Comparison of ENCODE assay signal across 19 cellular contexts in genomic region chr15:44500555-44500954, GRCh38. TPM values are rescaled to one million over a fixed set of nuclear protein-coding genes. Genes with fewer than 3 reads are reported as not detected.
DNase-seq lines count a peak whose midpoint lies in the region; ATAC-seq and TF ChIP-seq lines count a peak whose summit lies in the region.
"Had no signal": no experiment of that assay in that cellular context is flagged by ENCODE, and none has a peak within 500 bp of the region (broad histone marks: within the 10 kb centered on the region; RNA-seq: fewer than 3 reads in every experiment).

No MANE protein-coding gene starts in this region.

- intact Hi-C loops in MCF 10A (cut with micrococcal nuclease) (loop anchor here (5.0 kb wide), 2 partner anchors 213 to 598 kb away; partner anchors contain the start of gene GOLM2), mammary epithelial cell (cut with micrococcal nuclease) (loop anchor here (5.0 to 10.0 kb wide), 3 partner anchors 283 to 596 kb away; no protein-coding TSS in a partner anchor), OCI-LY7 (cut with micrococcal nuclease; ENCODE audit: unreplicated experiment) (no loop called here), right cardiac atrium (cut with DNase I) (no loop called here)

- H2BK12ac ChIP-seq in neuronal stem cell (ENCODE audit: low read length) = no peak overlapping the region

- H2BK5ac ChIP-seq in neuronal stem cell (ENCODE audit: low read length) = no peak overlapping the region

- dilution Hi-C loops in mammary epithelial cell (cut with HindIII; ENCODE audit: low sequenced_read_pairs) = loop anchor here (25.0 kb wide), 1 partner anchor 588 kb away; no protein-coding TSS in a partner anchor

- POLR2A ChIA-PET in MCF 10A (lab: Yijun Ruan, JAX) = interaction anchor here (0.9 to 1.8 kb wide), 4 partner anchors 10 to 212 kb away, joined by 6 to 25 read pairs (median 12); partner anchors contain the start of genes CTDSPL2 and GOLM2
- POLR2A ChIA-PET in OCI-LY7 (lab: Charles Lee) = interaction anchor here (0.8 to 1.1 kb wide), 2 partner anchors 16 to 72 kb away, joined by 3 read pairs; no protein-coding TSS in a partner anchor

- H3K27ac Mint-ChIP-seq in MCF 10A (ENCODE audit: low read depth, unreplicated experiment) (peak overlapping the region; percentile 19), endodermal cell (peak overlapping the region; percentile 65)
- H3K27ac Mint-ChIP-seq: T-helper 1 cell treated with Interleukin-12 subunit alpha and Interleukin-12 subunit beta and Interleukin-4 antibody, amounts not matched to agents 30 μg/mL and 1 μg/mL, for 36 hours had no signal

- H3K9me2 ChIP-seq in OCI-LY7 (ENCODE audit: insufficient read depth, low read length) (no peaks in the 10 kb centered on the region), hepatocyte (replicated peaks; ENCODE audit: insufficient read depth) (no peaks in the 10 kb centered on the region)

- no peak overlapping the region for H4K91ac ChIP-seq in neuronal stem cell (ENCODE audit: low read depth, low read length, poor library complexity)

- no peak overlapping the region for H3K23ac ChIP-seq in neuronal stem cell (ENCODE audit: low read depth, low read length, poor library complexity)

- WGBS in mammary epithelial cell (ENCODE audit: low coverage, missing lambda C conversion rate) = 79% methylated on average over 3 of the region's 3 CpGs
- 90 to 100% methylated on average over 2 to 3 of the region's 3 CpGs for WGBS in endodermal cell (ENCODE audit: insufficient coverage in 1 of 2, insufficient read length in 1 of 2), 2 experiments
- WGBS in neuronal stem cell (ENCODE audit: extremely low coverage in 2 of 2, insufficient read length in 2 of 2, insufficient replicate concordance in 1 of 2), 2 donors = 100% methylated on average over 1 of the region's 3 CpGs; no CpG with 5 or more reads in 1 of the 2 donors
- WGBS in right cardiac atrium = 81% methylated on average over 3 of the region's 3 CpGs
- WGBS in hepatocyte (ENCODE audit: low lambda C conversion rate, missing lambda C conversion rate) = 90% methylated on average over 3 of the region's 3 CpGs

- H3K27ac ChIP-seq in mammary epithelial cell (ENCODE audit: insufficient read depth, low read depth, low read length) = no peak overlapping the region
- H3K27ac ChIP-seq in OCI-LY7 (ENCODE audit: low read depth, low read length, poor library complexity, severe bottlenecking) = no peak overlapping the region
- no peak overlapping the region for H3K27ac ChIP-seq in endodermal cell (ENCODE audit: low read depth, low read length)
- H3K27ac ChIP-seq in neuronal stem cell (replicated peaks; ENCODE audit: low read length) = no peak overlapping the region
- no peak overlapping the region for H3K27ac ChIP-seq in right cardiac atrium (ENCODE audit: low read length)
- H3K27ac ChIP-seq in hepatocyte = no peak overlapping the region
- H3K27ac ChIP-seq: sigmoid colon, uterus had no signal

- peaks cover 2% of the 10 kb centered on the region for H3K79me1 ChIP-seq in neuronal stem cell (ENCODE audit: low read depth, low read length)

- H3K36me3 ChIP-seq in mammary epithelial cell (ENCODE audit: insufficient read depth, low read length) (peaks cover 9% of the 10 kb centered on the region), OCI-LY7 (ENCODE audit: insufficient read depth, low read length) (peaks cover 89% of the 10 kb centered on the region), endodermal cell (ENCODE audit: control insufficient read depth, insufficient read depth, low read length) (peaks cover 64% of the 10 kb centered on the region), neuronal stem cell (replicated peaks in 1 of 2; ENCODE audit: control insufficient read depth in 2 of 2, insufficient read depth in 2 of 2, low read length in 2 of 2) (peaks cover 20 to 98% of the 10 kb centered on the region in 2 donors), hepatocyte (replicated peaks; ENCODE audit: insufficient read depth, low read depth) (no peaks in the 10 kb centered on the region)
- H3K36me3 ChIP-seq: uterus had no signal

- H3K4me2 ChIP-seq in mammary epithelial cell (ENCODE audit: insufficient read depth, low read depth, low read length) (no peak overlapping the region), OCI-LY7 (ENCODE audit: low read length) (no peak overlapping the region), neuronal stem cell (ENCODE audit: insufficient read depth, low read length, poor library complexity, severe bottlenecking) (no peak overlapping the region), hepatocyte (no peak overlapping the region)

- H3K79me2 ChIP-seq in mammary epithelial cell (ENCODE audit: insufficient read depth, low read length) = peaks cover 2% of the 10 kb centered on the region
- peaks cover 15% of the 10 kb centered on the region; the same call in 1 of the 2 replicates for H3K79me2 ChIP-seq in OCI-LY7 (ENCODE audit: insufficient read depth, low read depth, low read length)
- H3K79me2 ChIP-seq in hepatocyte = no peaks in the 10 kb centered on the region

- H3K18ac ChIP-seq in neuronal stem cell (ENCODE audit: low read length) = no peak overlapping the region

- no peak overlapping the region for H2AK5ac ChIP-seq in neuronal stem cell (ENCODE audit: low read depth, low read length)

- H3K36me3 Mint-ChIP-seq in MCF 10A (ENCODE audit: insufficient read depth, unreplicated experiment) (peaks cover 62% of the 10 kb centered on the region), endodermal cell (ENCODE audit: low read depth) (peaks cover 50% of the 10 kb centered on the region)

- in situ Hi-C loops in mammary epithelial cell (cut with MboI; ENCODE audit: low sequenced_read_pairs in 2 of 2) = loop anchor here in 1 of 2 donors (25.0 kb wide), 1 partner anchor 613 kb away; no protein-coding TSS in a partner anchor

- no peak overlapping the region for H2BK120ac ChIP-seq in neuronal stem cell (ENCODE audit: low read depth, low read length)

- H3K27me3 Mint-ChIP-seq in MCF 10A (ENCODE audit: insufficient read depth, unreplicated experiment) (no peaks in the 10 kb centered on the region), endodermal cell (ENCODE audit: insufficient read depth) (no peaks in the 10 kb centered on the region)

- TF ChIP-seq CTCF in MCF 10A (IDR thresholded peaks at IDR 0.05; ENCODE audit: unreplicated experiment) (no peak), mammary epithelial cell (conservative IDR thresholded peaks at IDR 0.05 in 1 of 2, IDR thresholded peaks at IDR 0.05 in 1 of 2; ENCODE audit: extremely low read depth in 1 of 2, insufficient read depth in 1 of 2, low read depth in 1 of 2, low read length in 2 of 2) (no peak), OCI-LY7 (conservative IDR thresholded peaks at IDR 0.05; ENCODE audit: low read length) (no peak), endodermal cell (conservative IDR thresholded peaks at IDR 0.05) (no peak), hepatocyte (IDR thresholded peaks at IDR 0.05; ENCODE audit: poor library complexity) (no peak)

- CTCF ChIA-PET in MCF 10A (lab: Yijun Ruan, JAX) = interaction anchor here (0.6 to 1.8 kb wide), 11 partner anchors 9 to 596 kb away, joined by 3 to 11 read pairs (median 4); no protein-coding TSS in a partner anchor
- CTCF ChIA-PET in mammary epithelial cell (lab: Charles Lee; ENCODE audit: low non-redundant PET) = no interaction called here
- CTCF ChIA-PET in OCI-LY7 (lab: Charles Lee; ENCODE audit: unreplicated experiment) = no interaction called here

- H3K4me1 Mint-ChIP-seq in MCF 10A (ENCODE audit: insufficient read depth, unreplicated experiment) (no peaks in the 10 kb centered on the region), endodermal cell (no peaks in the 10 kb centered on the region)

- H3K4me3 Mint-ChIP-seq in MCF 10A (ENCODE audit: unreplicated experiment) = no peak overlapping the region
- H3K4me3 Mint-ChIP-seq in endodermal cell = no peak overlapping the region
- H3K4me3 Mint-ChIP-seq: T-helper 1 cell treated with Interleukin-12 subunit alpha and Interleukin-12 subunit beta and Interleukin-4 antibody, amounts not matched to agents 30 μg/mL and 1 μg/mL, for 36 hours had no signal

- H2AFZ ChIP-seq in mammary epithelial cell (ENCODE audit: low read depth, low read length) = no peak overlapping the region
- H2AFZ ChIP-seq in OCI-LY7 (ENCODE audit: low read length) = no peak overlapping the region
- no peak overlapping the region for H2AFZ ChIP-seq in neuronal stem cell (ENCODE audit: low read length)
- H2AFZ ChIP-seq in hepatocyte = no peak overlapping the region

- H4K20me1 ChIP-seq in mammary epithelial cell (ENCODE audit: insufficient read depth, low read length) (no peaks in the 10 kb centered on the region), OCI-LY7 (ENCODE audit: insufficient read depth, low read length) (peaks cover 5% of the 10 kb centered on the region; the same call in 1 of the 2 replicates), hepatocyte (ENCODE audit: insufficient read depth, poor library complexity, severe bottlenecking) (no peaks in the 10 kb centered on the region)

- no peaks in the 10 kb centered on the region for H3K9me3 Mint-ChIP-seq in MCF 10A (ENCODE audit: unreplicated experiment)
- no peaks in the 10 kb centered on the region for H3K9me3 Mint-ChIP-seq in endodermal cell
- H3K9me3 Mint-ChIP-seq: T-helper 1 cell treated with Interleukin-12 subunit alpha and Interleukin-12 subunit beta and Interleukin-4 antibody, amounts not matched to agents 30 μg/mL and 1 μg/mL, for 36 hours had no signal

- no peak for DNase-seq in MCF 10A (ENCODE audit: unreplicated experiment)
- DNase-seq in mammary epithelial cell = no peak
- no peak for DNase-seq in OCI-LY7 (ENCODE audit: low spot score)
- DNase-seq in endodermal cell = no peak
- no peak for DNase-seq in NCI-H1092 (lab: John Stamatoyannopoulos, UW)
- no peak for DNase-seq in neuronal stem cell (ENCODE audit: low spot score)
- no peak for DNase-seq in right cardiac atrium
- DNase-seq in hepatocyte (ENCODE audit: low spot score) = no peak
- DNase-seq: Caco-2, caudate nucleus, left colon, mucosa of descending colon, NCI-H1105 treated with DMSO at 0.1 percent for 48 hours, NCI-H69, Right ventricle myocardium superior, sigmoid colon, uterus had no signal

- H4K8ac ChIP-seq in neuronal stem cell (ENCODE audit: low read depth, low read length) = no peak overlapping the region

- H2BK15ac ChIP-seq in neuronal stem cell (ENCODE audit: low read length) = no peak overlapping the region

- H3K14ac ChIP-seq in neuronal stem cell (ENCODE audit: low read length) = no peak overlapping the region

- H3K9me3 ChIP-seq in mammary epithelial cell (replicated peaks; ENCODE audit: insufficient read depth, low read length) (no peaks in the 10 kb centered on the region), OCI-LY7 (ENCODE audit: low read length) (no peaks in the 10 kb centered on the region), endodermal cell (ENCODE audit: control insufficient read depth, low read length) (no peaks in the 10 kb centered on the region), neuronal stem cell (replicated peaks in 1 of 2; ENCODE audit: control insufficient read depth in 2 of 2, insufficient read depth in 1 of 2, low read depth in 1 of 2, low read length in 2 of 2) (no peaks in the 10 kb centered on the region), right cardiac atrium (ENCODE audit: control insufficient read depth, low read length) (no peaks in the 10 kb centered on the region), hepatocyte (ENCODE audit: low read depth) (no peaks in the 10 kb centered on the region)
- H3K9me3 ChIP-seq: Caco-2, mucosa of descending colon, sigmoid colon, uterus had no signal

- no peak for ATAC-seq in right cardiac atrium
- ATAC-seq: esophagus mucosa, left colon, mucosa of descending colon had no signal

- no peaks in the 10 kb centered on the region for H3K4me1 ChIP-seq in mammary epithelial cell (ENCODE audit: insufficient read depth, low read length)
- no peaks in the 10 kb centered on the region for H3K4me1 ChIP-seq in OCI-LY7 (ENCODE audit: insufficient read depth, low read length, poor library complexity, severe bottlenecking)
- H3K4me1 ChIP-seq in endodermal cell (ENCODE audit: control insufficient read depth, insufficient read depth, low read length) = no peaks in the 10 kb centered on the region
- H3K4me1 ChIP-seq in neuronal stem cell (ENCODE audit: control insufficient read depth in 2 of 2, insufficient read depth in 1 of 2, low read depth in 1 of 2, low read length in 2 of 2) = no peaks in the 10 kb centered on the region
- peaks cover 1% of the 10 kb centered on the region for H3K4me1 ChIP-seq in right cardiac atrium (ENCODE audit: control insufficient read depth, insufficient read depth, low read length)
- no peaks in the 10 kb centered on the region for H3K4me1 ChIP-seq in hepatocyte (ENCODE audit: insufficient read depth)
- H3K4me1 ChIP-seq: Caco-2, sigmoid colon, uterus had no signal

- H3K4me3 ChIP-seq in mammary epithelial cell (replicated peaks in 1 of 3; ENCODE audit: insufficient read depth in 1 of 3, low read depth in 2 of 3, low read length in 3 of 3) (no peak overlapping the region), OCI-LY7 (ENCODE audit: low read depth, low read length, poor library complexity, severe bottlenecking) (no peak overlapping the region), endodermal cell (ENCODE audit: low read length) (no peak overlapping the region), neuronal stem cell (ENCODE audit: low read length in 2 of 2) (no peak overlapping the region), right cardiac atrium (ENCODE audit: low read length) (no peak overlapping the region), hepatocyte (no peak overlapping the region)
- H3K4me3 ChIP-seq: mucosa of descending colon, sigmoid colon, uterus had no signal

- BruUV-seq in MCF 10A (replicated peaks; lab: Mats Ljungman, UMichigan) (no TSS peak), mammary epithelial cell (replicated peaks; lab: Mats Ljungman, UMichigan) (no TSS peak), OCI-LY7 (replicated peaks; lab: Mats Ljungman, UMichigan) (TSS peak; percentile 5)

- no peak overlapping the region for H3K4ac ChIP-seq in neuronal stem cell (ENCODE audit: low read length)

- no peaks in the 10 kb centered on the region for H3K27me3 ChIP-seq in mammary epithelial cell (ENCODE audit: insufficient read depth, low read length)
- no peaks in the 10 kb centered on the region for H3K27me3 ChIP-seq in endodermal cell (ENCODE audit: control insufficient read depth, insufficient read depth, low read length, poor library complexity, severe bottlenecking)
- H3K27me3 ChIP-seq in neuronal stem cell (ENCODE audit: control insufficient read depth in 3 of 3, insufficient read depth in 3 of 3, low read depth in 1 of 3, low read length in 3 of 3) = no peaks in the 10 kb centered on the region
- H3K27me3 ChIP-seq in right cardiac atrium (ENCODE audit: control insufficient read depth, insufficient read depth) = no peaks in the 10 kb centered on the region
- no peaks in the 10 kb centered on the region for H3K27me3 ChIP-seq in hepatocyte
- H3K27me3 ChIP-seq: sigmoid colon, uterus had no signal

- H3K9ac ChIP-seq in mammary epithelial cell (ENCODE audit: insufficient read depth, low read length) (no peak overlapping the region), endodermal cell (ENCODE audit: extremely low read depth, low read length, poor library complexity, severe bottlenecking) (no peak overlapping the region), neuronal stem cell (ENCODE audit: low read depth, low read length, poor library complexity) (no peak overlapping the region)

RNA-seq across cellular contexts. Expression of gene EIF3J, which starts 36.4 kb away (rescaled TPM):
- total RNA-seq in MCF 10A (2022) (165 and 213 TPM in 2 replicates), mammary epithelial cell (100 to 1,000 TPM in 1 of 2 donors, 10 to 100 TPM in 1; 30.5 to 105 TPM), OCI-LY7 (2022) (129 and 131 TPM in 2 replicates), endodermal cell (10 to 100 TPM; 71.4 to 76.5 TPM), right cardiac atrium (10 to 100 TPM; 52.9 to 73.5 (median 65.7) TPM), hepatocyte (46.4 and 52.9 TPM in 2 replicates)
- polyA plus RNA-seq in mammary epithelial cell (49.4 TPM), right cardiac atrium (40.8 TPM), hepatocyte (29.2 and 33.9 TPM in 2 replicates)
- 28.5 TPM for polyA minus RNA-seq in mammary epithelial cell
- total RNA-seq in OCI-LY7 (2014; rRNA removed; shearing (Covaris generic)) = 41.3 and 49.4 TPM in 2 replicates
- polyA plus RNA-seq in endodermal cell (2013, experiment 1 of 2) = 56.9 TPM
- polyA plus RNA-seq in endodermal cell (2013, experiment 2 of 2) = 56.8 TPM
- 56.1 TPM for polyA plus RNA-seq in neuronal stem cell (2013, experiment 1 of 2)
- polyA plus RNA-seq in neuronal stem cell (2013, experiment 2 of 2) = 56.0 TPM

Comparison
In these comparisons a context has a peak if more than half of its experiments do, and no peak if none do; other contexts are left out.
1. intact Hi-C loops: an anchor here in MCF 10A (5.0 kb wide) and mammary epithelial cell (5.0 to 10.0 kb wide); none called in OCI-LY7 and right cardiac atrium.